Comparison of ENCODE assay signal across 15 cellular contexts in genomic region chr4:184504385-184504784, GRCh38. TPM values are rescaled to one million over a fixed set of nuclear protein-coding genes. Genes with fewer than 3 reads are reported as not detected.
DNase-seq lines count a peak whose midpoint lies in the region; ATAC-seq and TF ChIP-seq lines count a peak whose summit lies in the region.
"Had no signal": no experiment of that assay in that cellular context is flagged by ENCODE, and none has a peak within 500 bp of the region (broad histone marks: within the 10 kb centered on the region; RNA-seq: fewer than 3 reads in every experiment).

No MANE protein-coding gene starts in this region.

- H3K27ac Mint-ChIP-seq in activated T-cell treated with anti-CD3 and anti-CD28 coated beads, Interleukin-2, amount 50 U/mL, for 72 hours = peak overlapping the region; percentile 57
- H3K27ac Mint-ChIP-seq in stimulated activated effector memory CD8-positive, alpha-beta T cell treated with anti-CD3 and anti-CD28 coated beads, Interleukin-12 subunit alpha, Interleukin-12 subunit beta, amount 100 ng/mL, for 72 hours = peak overlapping the region; percentile 71

- H2AFZ ChIP-seq in OCI-LY7 (ENCODE audit: low read length) = peak overlapping the region; percentile 76; the same call in 1 of the 2 replicates

- POLR2A ChIA-PET in OCI-LY7 (lab: Charles Lee) = interaction anchor here (0.6 to 7.2 kb wide), 3 partner anchors 12 to 28 kb away, joined by 3 to 36 read pairs (median 3); no protein-coding TSS in a partner anchor

- CTCF ChIA-PET in OCI-LY7 (lab: Charles Lee; ENCODE audit: unreplicated experiment) = no interaction called here

- H3K27me3 ChIP-seq in right cardiac atrium (ENCODE audit: control insufficient read depth, insufficient read depth) = no peaks in the 10 kb centered on the region
- H3K27me3 ChIP-seq: gastrocnemius medialis had no signal

- peaks cover 0 to 3% of the 10 kb centered on the region in 2 donors for H3K9me3 Mint-ChIP-seq in activated T-cell treated with anti-CD3 and anti-CD28 coated beads, Interleukin-2, amount 50 U/mL, for 72 hours
- no peaks in the 10 kb centered on the region for H3K9me3 Mint-ChIP-seq in stimulated activated effector memory CD8-positive, alpha-beta T cell treated with anti-CD3 and anti-CD28 coated beads, Interleukin-12 subunit alpha, Interleukin-12 subunit beta, amount 100 ng/mL, for 72 hours
- H3K9me3 Mint-ChIP-seq: neural crest cell had no signal

- no peaks in the 10 kb centered on the region for H3K36me3 ChIP-seq in OCI-LY7 (ENCODE audit: insufficient read depth, low read length)
- H3K36me3 ChIP-seq: gastrocnemius medialis, lower lobe of right lung had no signal

- peaks cover 38% of the 10 kb centered on the region for H3K4me1 Mint-ChIP-seq in activated T-cell treated with anti-CD3 and anti-CD28 coated beads, Interleukin-2, amount 50 U/mL, for 72 hours (ENCODE audit: low read depth)
- peaks cover 30% of the 10 kb centered on the region for H3K4me1 Mint-ChIP-seq in stimulated activated effector memory CD8-positive, alpha-beta T cell treated with anti-CD3 and anti-CD28 coated beads, Interleukin-12 subunit alpha, Interleukin-12 subunit beta, amount 100 ng/mL, for 72 hours

- peak overlapping the region; percentile 23; the same call in 1 of the 2 replicates for H3K4me2 ChIP-seq in OCI-LY7 (ENCODE audit: low read length)

- intact Hi-C loops in OCI-LY7 (cut with micrococcal nuclease; ENCODE audit: unreplicated experiment) (no loop called here), right cardiac atrium (cut with DNase I) (no loop called here)

- peaks cover 0 to 3% of the 10 kb centered on the region in 2 donors for H3K36me3 Mint-ChIP-seq in activated T-cell treated with anti-CD3 and anti-CD28 coated beads, Interleukin-2, amount 50 U/mL, for 72 hours (ENCODE audit: insufficient read depth in 2 of 2)
- no peaks in the 10 kb centered on the region for H3K36me3 Mint-ChIP-seq in stimulated activated effector memory CD8-positive, alpha-beta T cell treated with anti-CD3 and anti-CD28 coated beads, Interleukin-12 subunit alpha, Interleukin-12 subunit beta, amount 100 ng/mL, for 72 hours

- H3K27ac ChIP-seq in OCI-LY7 (ENCODE audit: low read depth, low read length, poor library complexity, severe bottlenecking) = no peak overlapping the region
- no peak overlapping the region for H3K27ac ChIP-seq in right cardiac atrium (ENCODE audit: low read length)
- H3K27ac ChIP-seq: gastrocnemius medialis, lower lobe of right lung had no signal

- H3K4me3 ChIP-seq in OCI-LY7 (ENCODE audit: low read depth, low read length, poor library complexity, severe bottlenecking) (no peak overlapping the region), right cardiac atrium (ENCODE audit: low read length) (no peak overlapping the region)
- H3K4me3 ChIP-seq: gastrocnemius medialis, lower lobe of right lung had no signal

- WGBS in right cardiac atrium = 83% methylated on average over 11 of the region's 11 CpGs

- no peaks in the 10 kb centered on the region for H3K9me2 ChIP-seq in OCI-LY7 (ENCODE audit: insufficient read depth, low read length)

- H3K9me3 ChIP-seq in OCI-LY7 (ENCODE audit: low read length) (no peaks in the 10 kb centered on the region), right cardiac atrium (ENCODE audit: control insufficient read depth, low read length) (no peaks in the 10 kb centered on the region)
- H3K9me3 ChIP-seq: gastrocnemius medialis, lower lobe of right lung had no signal

- H3K4me3 Mint-ChIP-seq in activated T-cell treated with anti-CD3 and anti-CD28 coated beads, Interleukin-2, amount 50 U/mL, for 72 hours = peak overlapping the region; percentile 64 to 74
- peak overlapping the region; percentile 50 for H3K4me3 Mint-ChIP-seq in stimulated activated effector memory CD8-positive, alpha-beta T cell treated with anti-CD3 and anti-CD28 coated beads, Interleukin-12 subunit alpha, Interleukin-12 subunit beta, amount 100 ng/mL, for 72 hours
- H3K4me3 Mint-ChIP-seq: neural crest cell had no signal

- H3K4me1 ChIP-seq in OCI-LY7 (ENCODE audit: insufficient read depth, low read length, poor library complexity, severe bottlenecking) (peaks cover 33% of the 10 kb centered on the region), right cardiac atrium (ENCODE audit: control insufficient read depth, insufficient read depth, low read length) (no peaks in the 10 kb centered on the region)

- H3K79me2 ChIP-seq in OCI-LY7 (ENCODE audit: insufficient read depth, low read depth, low read length) = no peaks in the 10 kb centered on the region

- no peaks in the 10 kb centered on the region for H3K27me3 Mint-ChIP-seq in activated T-cell treated with anti-CD3 and anti-CD28 coated beads, Interleukin-2, amount 50 U/mL, for 72 hours (ENCODE audit: low read depth)

- no peaks in the 10 kb centered on the region for H4K20me1 ChIP-seq in OCI-LY7 (ENCODE audit: insufficient read depth, low read length)

- ATAC-seq in activated T-cell treated with anti-CD3 and anti-CD28 coated beads, Interleukin-2, amount 50 U/mL, for 72 hours (replicated peaks in 1 of 2) = no peak
- ATAC-seq in stimulated activated effector memory CD8-positive, alpha-beta T cell treated with anti-CD3 and anti-CD28 coated beads, Interleukin-12 subunit alpha, Interleukin-12 subunit beta, amount 100 ng/mL, for 72 hours = no peak
- ATAC-seq in HG02763 (IDR thresholded peaks at IDR 0.05; ENCODE audit: unreplicated experiment) = no peak
- ATAC-seq in right cardiac atrium = no peak
- ATAC-seq: gastrocnemius medialis had no signal

- DNase-seq in activated T-cell treated with anti-CD3 and anti-CD28 coated beads, Interleukin-2, amount 50 U/mL, for 72 hours = no peak
- no peak for DNase-seq in activated T-cell treated with anti-CD3 and anti-CD28 coated beads, Interleukin-2, amount 50 U/mL, for 48 hours
- DNase-seq in OCI-LY7 (ENCODE audit: low spot score) (no peak), cerebellum (ENCODE audit: low spot score) (peak; percentile 17), HuH-7.5 (ENCODE audit: low spot score) (no peak), right cardiac atrium (no peak)
- DNase-seq in stimulated activated effector memory CD8-positive, alpha-beta T cell treated with anti-CD3 and anti-CD28 coated beads, Interleukin-12 subunit alpha, Interleukin-12 subunit beta, amount 100 ng/mL, for 72 hours (ENCODE audit: low spot score in 2 of 2) = no peak
- DNase-seq: gastrocnemius medialis, lower lobe of right lung, NCI-H2107, NCI-H82, T1000, trophoblast cell had no signal

- no TSS peak for BruUV-seq in OCI-LY7 (replicated peaks; lab: Mats Ljungman, UMichigan)

- no peak for TF ChIP-seq CTCF in OCI-LY7 (conservative IDR thresholded peaks at IDR 0.05; ENCODE audit: low read length)

RNA-seq across cellular contexts. Expression of gene IRF2, which starts 30.0 kb away (rescaled TPM):
- total RNA-seq in activated T-cell treated with anti-CD3 and anti-CD28 coated beads, Interleukin-2, amount 50 U/mL, for 72 hours = 10 to 100 TPM; 70.3 TPM
- 29.7 and 32.3 TPM in 2 replicates for total RNA-seq in OCI-LY7 (2014; rRNA removed; shearing (Covaris generic))
- total RNA-seq in OCI-LY7 (2022) = 31.8 and 37.8 TPM in 2 replicates
- 12.7 TPM for total RNA-seq in cerebellum
- 10 to 100 TPM; 19.6 to 39.3 (median 28.4) TPM for total RNA-seq in right cardiac atrium
- polyA plus RNA-seq in right cardiac atrium = 16.8 TPM
